Comparison of ENCODE assay signal across 8 cellular contexts in the genomic region with DNA sequence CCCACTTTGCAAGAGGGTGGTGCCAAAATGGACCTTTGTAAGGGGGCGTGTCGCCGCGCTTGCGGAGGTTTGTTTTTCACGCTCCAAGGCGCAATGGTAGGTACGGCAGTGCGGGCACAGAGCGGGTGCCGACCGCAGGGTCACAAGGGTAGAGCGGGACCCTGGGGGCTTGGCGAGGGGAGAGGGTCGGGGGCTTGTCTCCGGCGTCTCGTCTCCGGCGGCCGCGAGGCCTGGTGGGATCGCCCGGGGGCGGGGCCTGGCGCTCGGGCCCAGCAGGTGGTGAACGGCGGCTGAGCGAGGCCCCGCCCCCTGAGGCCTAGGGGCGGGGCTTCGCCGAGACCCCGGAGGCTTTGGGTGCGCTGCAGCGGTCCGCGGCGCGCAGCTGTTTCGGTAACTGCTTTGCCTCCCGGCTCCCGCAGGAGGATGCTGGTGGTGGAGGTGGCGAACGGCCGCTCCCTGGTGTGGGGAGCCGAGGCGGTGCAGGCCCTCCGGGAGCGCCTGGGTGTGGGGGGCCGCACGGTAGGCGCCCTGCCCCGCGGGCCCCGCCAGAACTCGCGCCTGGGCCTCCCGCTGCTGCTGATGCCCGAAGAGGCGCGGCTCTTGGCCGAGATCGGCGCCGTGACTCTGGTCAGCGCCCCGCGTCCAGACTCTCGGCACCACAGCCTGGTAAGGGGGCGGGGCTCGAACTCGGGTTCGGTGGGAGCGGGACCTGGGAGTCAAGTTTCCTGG. TPM values are rescaled to one million over a fixed set of nuclear protein-coding genes. Genes with fewer than 3 reads are reported as not detected.
A peak's percentile ranks its signal among the peaks of the same experiment; 100 is the strongest.
DNase-seq lines count a peak whose midpoint lies in the region; ATAC-seq and TF ChIP-seq lines count a peak whose summit lies in the region.

Gene TSEN34, plus strand, starts transcription at position 367 of the 729 bp plus-strand sequence. Its CDS starts 57 bp downstream, at position 424.

- peak; percentile 13 for ATAC-seq in GM18873 (IDR thresholded peaks at IDR 0.05; ENCODE audit: low FRiP score, unreplicated experiment)
- ATAC-seq in HG03108 (IDR thresholded peaks at IDR 0.05; ENCODE audit: unreplicated experiment) = peak; percentile 21
- peak; percentile 34 for ATAC-seq in lung (ENCODE audit: insufficient read depth, low FRiP score)

- WGBS in lung, 2 donors = 1% methylated on average over 61 to 76 of the region's 76 CpGs

- H3K27me3 ChIP-seq in duodenal mucosa (ENCODE audit: control insufficient read depth in 1 of 2, insufficient read depth in 2 of 2, low read length in 2 of 2) (no peaks in the 10 kb centered on the region), lung (ENCODE audit: control insufficient read depth, insufficient read depth) (no peaks in the 10 kb centered on the region)

- no peaks in the 10 kb centered on the region for H3K9me3 ChIP-seq in duodenal mucosa (ENCODE audit: control insufficient read depth in 1 of 2, low read length in 2 of 2)
- H3K9me3 ChIP-seq in lung (ENCODE audit: control insufficient read depth in 2 of 2, insufficient read depth in 1 of 2, low read length in 1 of 2) = no peaks in the 10 kb centered on the region

- H3K36me3 ChIP-seq in duodenal mucosa (ENCODE audit: control insufficient read depth in 1 of 2, insufficient read depth in 2 of 2, low read length in 2 of 2) (peaks cover 6 to 19% of the 10 kb centered on the region in 2 donors), lung (ENCODE audit: control insufficient read depth in 2 of 2, insufficient read depth in 2 of 2, low read length in 2 of 2) (peaks cover 0 to 13% of the 10 kb centered on the region in 2 donors)

- peak within 1 kb of the TSS; percentile 99 for H3K27ac ChIP-seq in duodenal mucosa (ENCODE audit: low read depth, low read length)
- peak within 1 kb of the TSS; percentile 98 to 99 for H3K27ac ChIP-seq in lung (ENCODE audit: low read depth in 1 of 2, low read length in 1 of 2)

- TF ChIP-seq CTCF in AG10803 (conservative IDR thresholded peaks at IDR 0.05; ENCODE audit: low read length) (no peak), lung (IDR thresholded peaks at IDR 0.05; ENCODE audit: control extremely low read depth, extremely low read depth) (no peak)

- DNase-seq in AG10803 (ENCODE audit: low read depth) (peak; percentile 44), NCI-H2227 treated with DMSO at 0.1 percent for 48 hours (lab: John Stamatoyannopoulos, UW) (peak; percentile 99), lung (ENCODE audit: low spot score) (peak; percentile 54)
- peak; percentile 31 to 89 for DNase-seq in activated CD4-positive, alpha-beta T cell treated with anti-CD3 and anti-CD28 coated beads for 4 hours
- peak in 2 of 3 experiments; percentile 76 to 80 for DNase-seq in stimulated activated CD4-positive, alpha-beta T cell treated with anti-CD3 and anti-CD28 coated beads, TNF-alpha, amount 100 ng/mL, for 4 hours (ENCODE audit: low read depth in 3 of 3)

- H3K4me1 ChIP-seq in duodenal mucosa (ENCODE audit: control insufficient read depth in 1 of 2, insufficient read depth in 2 of 2, low read length in 2 of 2) = peaks cover 32% of the 10 kb centered on the region in 2 donors
- peaks cover 6 to 8% of the 10 kb centered on the region in 2 donors for H3K4me1 ChIP-seq in lung (ENCODE audit: control insufficient read depth in 2 of 2, insufficient read depth in 2 of 2, low read length in 2 of 2)

- H3K4me3 ChIP-seq in AG10803 (ENCODE audit: low read length) (peak within 1 kb of the TSS; percentile 72), duodenal mucosa (ENCODE audit: low read depth in 1 of 2, low read length in 2 of 2) (peak within 1 kb of the TSS; percentile 75 to 85), lung (peak within 1 kb of the TSS; percentile 57)

- H3K9ac ChIP-seq in duodenal mucosa (ENCODE audit: low read depth in 1 of 2, low read length in 2 of 2) = peak within 1 kb of the TSS; percentile 77 to 84

RNA-seq across cellular contexts. Expression of gene TSEN34, which starts in this region (rescaled TPM):
- total RNA-seq in lung = 10 to 100 TPM; 44.5 to 65.8 TPM
- polyA plus RNA-seq in lung = 100 to 1,000 TPM in 1 of 2 donors, 10 to 100 TPM in 1; 38.0 to 102 TPM

Comparison
In these comparisons a context has a peak if more than half of its experiments do, and no peak if none do; other contexts are left out.
1. Peak in every context shown above with its lines: DNase-seq, ATAC-seq, H3K4me3 ChIP-seq and H3K27ac ChIP-seq.
2. DNase-seq: peak in every context shown above with its lines; median percentile 99 in NCI-H2227 treated with DMSO at 0.1 percent for 48 hours; 78 in stimulated activated CD4-positive, alpha-beta T cell treated with anti-CD3 and anti-CD28 coated beads, TNF-alpha, amount 100 ng/mL, for 4 hours; 60 in activated CD4-positive, alpha-beta T cell treated with anti-CD3 and anti-CD28 coated beads for 4 hours; 54 in lung; 44 in AG10803.